ENCODE assay signal across 8 cellular contexts in the genomic region with DNA sequence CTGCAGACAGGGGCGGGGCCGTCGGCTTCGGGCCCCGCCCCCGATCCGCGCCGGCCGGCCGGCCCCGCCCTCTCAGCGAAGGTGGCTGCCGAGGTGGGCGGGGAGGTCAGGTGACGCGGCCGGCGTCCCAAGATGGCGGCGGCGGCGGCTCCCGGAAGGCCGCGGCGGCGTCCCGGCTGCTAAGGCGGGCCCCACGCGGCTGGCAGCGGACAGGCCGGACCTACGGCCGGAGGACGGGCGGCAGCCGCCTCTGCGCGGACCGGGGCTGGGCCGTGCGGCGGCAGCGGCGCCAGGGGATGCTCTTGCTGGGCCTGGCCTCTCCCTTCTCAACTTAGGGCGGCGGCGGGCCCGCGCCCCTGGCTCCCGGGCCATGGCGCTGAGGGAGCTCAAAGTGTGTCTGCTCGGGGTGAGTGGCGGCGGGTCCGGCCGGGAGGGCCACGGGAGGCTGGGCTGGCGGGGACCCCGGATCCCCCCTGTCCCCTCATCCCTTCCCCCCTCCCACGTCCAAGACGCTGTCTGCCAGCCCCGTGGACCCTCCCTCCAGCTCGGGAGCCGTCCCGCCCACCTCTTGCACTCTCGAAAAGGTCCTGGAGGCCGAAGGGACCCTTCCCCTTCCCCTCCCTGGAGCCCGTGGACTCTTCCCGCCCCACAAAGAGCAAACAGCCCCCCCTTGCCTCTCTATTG. TPM values are rescaled to one million over a fixed set of nuclear protein-coding genes. Genes with fewer than 3 reads are reported as not detected.
DNase-seq lines count a peak whose midpoint lies in the region; ATAC-seq and TF ChIP-seq lines count a peak whose summit lies in the region.

Gene RAB22A, plus strand, starts transcription at position 109 of the 684 bp plus-strand sequence. Its CDS starts 262 bp downstream, at position 371.

- peaks cover 45 to 48% of the 10 kb centered on the region in 2 donors for H3K4me1 Mint-ChIP-seq in natural killer cell

- DNase-seq in COLO829 (ENCODE audit: low spot score), result peak; percentile 91
- peak; percentile 52 to 67 for DNase-seq in HL-60 (ENCODE audit: low read depth in 1 of 2, low spot score in 1 of 2)
- DNase-seq in Peyer's patch, result peak; percentile 79 to 93 (median 88)
- DNase-seq in activated T-helper 1 cell treated with anti-CD3 and anti-CD28 coated beads, Interleukin-2, amount 50 U/mL, for 16 hours (ENCODE audit: low read depth in 1 of 2, low spot score in 1 of 2), result peak; percentile 62 to 82
- peak; percentile 70 for DNase-seq in fibroblast of mammary gland (ENCODE audit: low read depth)
- peak; percentile 85 for DNase-seq in natural killer cell
- DNase-seq in stimulated activated naive CD4-positive, alpha-beta T cell (lab: John Stamatoyannopoulos, UW), result peak; percentile 69 to 84 (median 78)

- no peaks in the 10 kb centered on the region for H3K36me3 Mint-ChIP-seq in natural killer cell

- peaks cover 4% of the 10 kb centered on the region for H3K27me3 ChIP-seq in HL-60 (ENCODE audit: insufficient read depth, poor library complexity, severe bottlenecking)
- no peaks in the 10 kb centered on the region for H3K27me3 ChIP-seq in Peyer's patch

- H3K9me3 Mint-ChIP-seq in natural killer cell, result no peaks in the 10 kb centered on the region

- H3K4me3 Mint-ChIP-seq in natural killer cell, result peak within 1 kb of the TSS; percentile 83

- peaks cover 0 to 24% (median 4%) of the 10 kb centered on the region in 4 donors for H3K4me1 ChIP-seq in Peyer's patch

- TF ChIP-seq POLR2A in Peyer's patch (IDR thresholded peaks at IDR 0.05), result peak in 1 of 2 donors; percentile 92

- intact Hi-C loops in natural killer cell (cut with micrococcal nuclease), result loop anchor here (5.0 kb wide), 2 partner anchors 78 to 673 kb away; partner anchors contain the start of genes NELFCD and VAPB

- peak within 1 kb of the TSS; percentile 93 to 94 for H3K27ac Mint-ChIP-seq in natural killer cell

- peak within 1 kb of the TSS; percentile 98 for H3K4me3 ChIP-seq in HL-60 (replicated peaks; ENCODE audit: insufficient read depth, low read length)
- H3K4me3 ChIP-seq in Peyer's patch, result peak within 1 kb of the TSS; percentile 93 to 100 (median 96)
- peak within 1 kb of the TSS; percentile 89 for H3K4me3 ChIP-seq in fibroblast of mammary gland (ENCODE audit: control insufficient read depth, low read depth, low read length)

- peaks cover 0 to 13% (median 0%) of the 10 kb centered on the region in 3 donors for H3K36me3 ChIP-seq in Peyer's patch

- TF ChIP-seq CTCF in HL-60 (IDR thresholded peaks at IDR 0.05; ENCODE audit: insufficient read depth, low read length), result no peak
- TF ChIP-seq CTCF in Peyer's patch (IDR thresholded peaks at IDR 0.05), result no peak
- no peak for TF ChIP-seq CTCF in fibroblast of mammary gland (conservative IDR thresholded peaks at IDR 0.05; ENCODE audit: control insufficient read depth, insufficient read depth, low read depth, low read length)
- no peak for TF ChIP-seq CTCF in natural killer cell (IDR thresholded peaks at IDR 0.05)

- H3K9me3 ChIP-seq in Peyer's patch, result no peaks in the 10 kb centered on the region

- H3K27me3 Mint-ChIP-seq in natural killer cell (ENCODE audit: low read depth in 2 of 2), result no peaks in the 10 kb centered on the region

- H3K27ac ChIP-seq in HL-60 (replicated peaks), result peak within 1 kb of the TSS; percentile 70
- peak within 1 kb of the TSS; percentile 88 to 98 (median 94) for H3K27ac ChIP-seq in Peyer's patch

- peak; percentile 63 for ATAC-seq in GM19463 (IDR thresholded peaks at IDR 0.05; ENCODE audit: unreplicated experiment)
- ATAC-seq in natural killer cell, result peak; percentile 68 to 89 (median 73)

RNA-seq across cellular contexts. Expression of gene RAB22A, which starts in this region (rescaled TPM):
- total RNA-seq in Peyer's patch (10 to 100 TPM; 12.4 to 29.4 (median 19.2) TPM), natural killer cell (10 to 100 TPM; 19.6 to 29.8 (median 28.6) TPM)

Comparison
In these comparisons a context has a peak if more than half of its experiments do, and no peak if none do; other contexts are left out.
1. Peak in every context shown above with its lines: DNase-seq, ATAC-seq, H3K4me3 ChIP-seq and H3K27ac ChIP-seq.